8 cellular contexts compared by ENCODE assay signal in genomic region chr14:88189040-88189839, GRCh38.
DNase-seq lines count a peak whose midpoint lies in the region; ATAC-seq and TF ChIP-seq lines count a peak whose summit lies in the region.

No MANE protein-coding gene starts in this region.

- no peak overlapping the region for H3K23ac ChIP-seq in trophoblast cell (ENCODE audit: low read length)

- H3K27me3 Mint-ChIP-seq in IgD-negative memory B cell = peaks cover 18% of the 10 kb centered on the region

- no peak overlapping the region for H2BK120ac ChIP-seq in trophoblast cell (ENCODE audit: insufficient read depth, low read length, poor library complexity)

- no peaks in the 10 kb centered on the region for H3K9me2 ChIP-seq in DOHH2 (replicated peaks; ENCODE audit: control insufficient read depth, low read length)

- H3K4ac ChIP-seq in trophoblast cell (ENCODE audit: low read depth, low read length) = no peak overlapping the region

- H2BK12ac ChIP-seq in trophoblast cell (ENCODE audit: low read length) = no peak overlapping the region

- no peak overlapping the region for H4K91ac ChIP-seq in trophoblast cell (ENCODE audit: low read depth, low read length)

- peak in 1 of 2 donors; percentile 75 for DNase-seq in activated naive CD4-positive, alpha-beta T cell treated with anti-CD3 and anti-CD28 coated beads, Interleukin-2, amount 50 U/mL, for 72 hours (ENCODE audit: low spot score in 2 of 2)
- DNase-seq in cardiac muscle cell (ENCODE audit: low read depth in 1 of 2, low spot score in 1 of 2) (peak; percentile 82 to 96), trophoblast cell (peak; percentile 70 to 91)

- H3K14ac ChIP-seq in trophoblast cell (ENCODE audit: low read length) = no peak overlapping the region

- H3K27me3 ChIP-seq in DOHH2 (ENCODE audit: control insufficient read depth, low read length) (peaks cover 2% of the 10 kb centered on the region; the same call in 1 of the 2 replicates), OCI-LY3 (ENCODE audit: low read depth, low read length) (peaks cover 18% of the 10 kb centered on the region), cardiac muscle cell (no peaks in the 10 kb centered on the region), trophoblast cell (ENCODE audit: insufficient read depth, low read length) (no peaks in the 10 kb centered on the region)

- H2BK5ac ChIP-seq in trophoblast cell (ENCODE audit: low read depth, low read length, poor library complexity) = no peak overlapping the region

- H4K20me1 ChIP-seq in DOHH2 (ENCODE audit: control insufficient read depth, insufficient read depth, low read depth, low read length) = no peaks in the 10 kb centered on the region
- no peaks in the 10 kb centered on the region for H4K20me1 ChIP-seq in OCI-LY3 (ENCODE audit: insufficient read depth, low read length)

- H3K9ac ChIP-seq in OCI-LY3 (ENCODE audit: low read length) (peak overlapping the region; percentile 34), trophoblast cell (ENCODE audit: low read length) (no peak overlapping the region)

- H4K12ac ChIP-seq in trophoblast cell (ENCODE audit: low read depth, low read length) = no peak overlapping the region

- no peaks in the 10 kb centered on the region for H3K36me3 ChIP-seq in DOHH2 (ENCODE audit: control insufficient read depth, low read length)
- H3K36me3 ChIP-seq in OCI-LY3 (replicated peaks; ENCODE audit: low read depth, low read length) = no peaks in the 10 kb centered on the region
- H3K36me3 ChIP-seq in cardiac muscle cell = no peaks in the 10 kb centered on the region
- no peaks in the 10 kb centered on the region for H3K36me3 ChIP-seq in trophoblast cell (ENCODE audit: control insufficient read depth in 1 of 2, insufficient read depth in 2 of 2, low read length in 2 of 2)

- H2AFZ ChIP-seq in OCI-LY3 (ENCODE audit: low read depth, low read length) (peak overlapping the region; percentile 44), trophoblast cell (ENCODE audit: insufficient read depth, low read length, poor library complexity) (no peak overlapping the region)

- H3K9me3 Mint-ChIP-seq in IgD-negative memory B cell = no peaks in the 10 kb centered on the region
- no peaks in the 10 kb centered on the region for H3K9me3 Mint-ChIP-seq in activated naive CD4-positive, alpha-beta T cell treated with anti-CD3 and anti-CD28 coated beads, Interleukin-2, amount 50 U/mL, for 72 hours

- peak; percentile 82 for TF ChIP-seq CTCF in DOHH2 (IDR thresholded peaks at IDR 0.05; ENCODE audit: low read depth, low read length, poor library complexity, severe bottlenecking)
- TF ChIP-seq CTCF in OCI-LY3 (IDR thresholded peaks at IDR 0.05; ENCODE audit: low read depth, low read length) = peak; percentile 91
- peak; percentile 80 for TF ChIP-seq CTCF in cardiac muscle cell (IDR thresholded peaks at IDR 0.05; ENCODE audit: low read depth, low read length)

- H3K27ac ChIP-seq in DOHH2 (ENCODE audit: low read depth, low read length) (no peak overlapping the region), OCI-LY3 (ENCODE audit: low read length) (peak overlapping the region; percentile 2; the same call in 1 of the 2 replicates), cardiac muscle cell (no peak overlapping the region), trophoblast cell (ENCODE audit: low read depth, low read length) (no peak overlapping the region)

- H3K4me1 Mint-ChIP-seq in IgD-negative memory B cell = peaks cover 5 to 8% (median 6%) of the 10 kb centered on the region in 3 donors

- H3K4me3 Mint-ChIP-seq in IgD-negative memory B cell = peak overlapping the region; percentile 10 to 86 (median 66)

- H3K4me3 ChIP-seq in DOHH2 (ENCODE audit: low read length) = peak overlapping the region; percentile 51
- H3K4me3 ChIP-seq in OCI-LY3 (ENCODE audit: low read length) = peak overlapping the region; percentile 73
- no peak overlapping the region for H3K4me3 ChIP-seq in cardiac muscle cell
- H3K4me3 ChIP-seq in trophoblast cell (ENCODE audit: low read depth, low read length) = no peak overlapping the region

- peaks cover 8% of the 10 kb centered on the region for H3K4me1 ChIP-seq in DOHH2 (ENCODE audit: control insufficient read depth, low read length)
- H3K4me1 ChIP-seq in OCI-LY3 (ENCODE audit: low read length) = peaks cover 51% of the 10 kb centered on the region
- no peaks in the 10 kb centered on the region for H3K4me1 ChIP-seq in cardiac muscle cell (ENCODE audit: low read depth)
- H3K4me1 ChIP-seq in trophoblast cell (ENCODE audit: control insufficient read depth in 1 of 2, insufficient read depth in 2 of 2, low read length in 2 of 2) = peaks cover 0 to 2% of the 10 kb centered on the region in 2 experiments

- no peaks in the 10 kb centered on the region for H3F3A ChIP-seq in DOHH2 (ENCODE audit: control insufficient read depth, insufficient read depth)

- H3K18ac ChIP-seq in trophoblast cell (ENCODE audit: low read length) = no peak overlapping the region

- H3K79me1 ChIP-seq in trophoblast cell (ENCODE audit: low read length) = no peaks in the 10 kb centered on the region

- no peak overlapping the region for H2AK5ac ChIP-seq in trophoblast cell (ENCODE audit: low read length)

- H3K4me2 ChIP-seq in DOHH2 (ENCODE audit: low read length) = peak overlapping the region; percentile 59
- peak overlapping the region; percentile 79 for H3K4me2 ChIP-seq in OCI-LY3 (ENCODE audit: low read length)
- peak overlapping the region; percentile 14 for H3K4me2 ChIP-seq in trophoblast cell (ENCODE audit: low read length)

- H3K27ac Mint-ChIP-seq in IgD-negative memory B cell = peak overlapping the region in 1 of 3 donors; percentile 13
- H3K27ac Mint-ChIP-seq in activated naive CD4-positive, alpha-beta T cell treated with anti-CD3 and anti-CD28 coated beads, Interleukin-2, amount 50 U/mL, for 72 hours = no peak overlapping the region

- H3K79me2 ChIP-seq in DOHH2 (ENCODE audit: control insufficient read depth, low read length) (no peaks in the 10 kb centered on the region), OCI-LY3 (ENCODE audit: low read length) (no peaks in the 10 kb centered on the region), trophoblast cell (ENCODE audit: control insufficient read depth, insufficient read depth, low read length, poor library complexity) (no peaks in the 10 kb centered on the region)

- no peak overlapping the region for H4K8ac ChIP-seq in trophoblast cell (ENCODE audit: low read depth, low read length)

- no CpG with 5 or more reads among the region's 18 CpGs for WGBS in trophoblast cell (ENCODE audit: extremely low coverage, insufficient coverage, insufficient read length)

- ATAC-seq in GM21515 (IDR thresholded peaks at IDR 0.05; ENCODE audit: unreplicated experiment) (peak; percentile 87), HG02840 (IDR thresholded peaks at IDR 0.05; ENCODE audit: low FRiP score, unreplicated experiment) (no peak)
- ATAC-seq in activated naive CD4-positive, alpha-beta T cell treated with anti-CD3 and anti-CD28 coated beads, Interleukin-2, amount 50 U/mL, for 72 hours = peak; percentile 51 to 86

- H3K36me3 Mint-ChIP-seq in IgD-negative memory B cell = no peaks in the 10 kb centered on the region
- H3K36me3 Mint-ChIP-seq in activated naive CD4-positive, alpha-beta T cell treated with anti-CD3 and anti-CD28 coated beads, Interleukin-2, amount 50 U/mL, for 72 hours = no peaks in the 10 kb centered on the region

- H3K9me3 ChIP-seq in DOHH2 (ENCODE audit: control insufficient read depth, insufficient read depth, low read length) = no peaks in the 10 kb centered on the region
- no peaks in the 10 kb centered on the region for H3K9me3 ChIP-seq in OCI-LY3 (ENCODE audit: insufficient read depth, low read length)
- H3K9me3 ChIP-seq in cardiac muscle cell (ENCODE audit: low read depth) = no peaks in the 10 kb centered on the region
- no peaks in the 10 kb centered on the region for H3K9me3 ChIP-seq in trophoblast cell (ENCODE audit: insufficient read depth, low read depth, low read length)

Comparison
In these comparisons a context has a peak if more than half of its experiments do, and no peak if none do; other contexts are left out.
1. H3K4me2 ChIP-seq: peak in every context shown above with its lines; median percentile 79 in OCI-LY3; 59 in DOHH2; 14 in trophoblast cell.
2. H3K4me3 ChIP-seq: peak in DOHH2 (single experiment) and OCI-LY3 (single experiment); none in cardiac muscle cell (single experiment) and trophoblast cell (single experiment).
3. Peak in every context shown above with its lines, with median percentiles within 50 percentile points of each other: CTCF ChIP-seq.